ENCODE assay signal across 6 cellular contexts in genomic region chr2:10805990-10806389, GRCh38. TPM values are rescaled to one million over a fixed set of nuclear protein-coding genes. Genes with fewer than 3 reads are reported as not detected.
A peak's percentile ranks its signal among the peaks of the same experiment; 100 is the strongest.
DNase-seq lines count a peak whose midpoint lies in the region; ATAC-seq, FAIRE-seq and TF ChIP-seq lines count a peak whose summit lies in the region.
"Not testable (repeated sequence)": the region's sequence is repeated elsewhere in the genome, so short reads cannot be mapped to it uniquely, and the experiment has no call there.

No MANE protein-coding gene starts in this region.

- not testable (repeated sequence) for DNase-seq in WTC11 (ENCODE audit: low spot score); K562 (ENCODE audit: extremely low read depth in 1 of 4, low spot score in 3 of 4); central memory CD8-positive, alpha-beta T cell (ENCODE audit: low spot score in 2 of 2); HepG2 (ENCODE audit: low spot score); trophoblast cell
- DNase-seq in endodermal cell: peak; percentile 2

- H3K79me2 ChIP-seq in K562 (ENCODE audit: control insufficient read depth, insufficient read depth, low read length): peaks cover 82% of the 10 kb centered on the region
- peaks cover 83% of the 10 kb centered on the region for H3K79me2 ChIP-seq in HepG2 (ENCODE audit: insufficient read depth, low read length)
- peaks cover 13% of the 10 kb centered on the region for H3K79me2 ChIP-seq in trophoblast cell (ENCODE audit: control insufficient read depth, insufficient read depth, low read length, poor library complexity)

- not testable (repeated sequence) for H2BK120ac ChIP-seq in trophoblast cell (ENCODE audit: insufficient read depth, low read length, poor library complexity)

- H3K4ac ChIP-seq in trophoblast cell (ENCODE audit: low read depth, low read length): peak overlapping the region; percentile 98

- not testable (repeated sequence) for H3K4me2 ChIP-seq in K562 (ENCODE audit: insufficient read depth, low read length); HepG2 (ENCODE audit: low read depth, low read length); trophoblast cell (ENCODE audit: low read length)

- H3K4me1 Mint-ChIP-seq in WTC11 (peaks cover 22% of the 10 kb centered on the region), endodermal cell (peaks cover 25% of the 10 kb centered on the region)
- H3K4me1 Mint-ChIP-seq in central memory CD8-positive, alpha-beta T cell: peaks cover 35% of the 10 kb centered on the region

- H3K23ac ChIP-seq in trophoblast cell (ENCODE audit: low read length): not testable (repeated sequence)

- not testable (repeated sequence) for TF ChIP-seq RAD21 in K562 (CRISPR knock-in tag; conservative IDR thresholded peaks at IDR 0.05 in 1 of 2, IDR thresholded peaks at IDR 0.05 in 1 of 2); HepG2 (CRISPR knock-in tag; IDR thresholded peaks at IDR 0.05)

- H3K4me1 ChIP-seq in K562 (replicated peaks in 1 of 2; ENCODE audit: control insufficient read depth in 2 of 2, insufficient read depth in 2 of 2, low read length in 2 of 2): peaks cover 3 to 26% of the 10 kb centered on the region in 2 experiments; a peak in 2 of 5 replicates
- not testable (repeated sequence) for H3K4me1 ChIP-seq in endodermal cell (ENCODE audit: control insufficient read depth, insufficient read depth, low read length); trophoblast cell (ENCODE audit: control insufficient read depth in 1 of 2, insufficient read depth in 2 of 2, low read length in 2 of 2)
- H3K4me1 ChIP-seq in HepG2 (ENCODE audit: insufficient read depth, low read length): peaks cover 44% of the 10 kb centered on the region

- FAIRE-seq in K562 (lab: Jason Lieb, UNC); HepG2 (lab: Jason Lieb, UNC): not testable (repeated sequence)

- not testable (repeated sequence) for H4K12ac ChIP-seq in trophoblast cell (ENCODE audit: low read depth, low read length)

- H2AK5ac ChIP-seq in trophoblast cell (ENCODE audit: low read length): not testable (repeated sequence)

- not testable (repeated sequence) for H3K9me3 ChIP-seq in K562 (replicated peaks; ENCODE audit: control insufficient read depth, insufficient read depth, low read depth, low read length); endodermal cell (ENCODE audit: control insufficient read depth, low read length); HepG2 (ENCODE audit: low read length); trophoblast cell (ENCODE audit: insufficient read depth, low read depth, low read length)

- POLR2A ChIA-PET in WTC11 (lab: Charles Lee); K562 (lab: Yijun Ruan, JAX); HepG2 (lab: Yijun Ruan, JAX): not testable (repeated sequence)

- not testable (repeated sequence) for H3K27me3 ChIP-seq in K562 (ENCODE audit: control insufficient read depth in 2 of 2, insufficient read depth in 2 of 2, low read length in 2 of 2); endodermal cell (ENCODE audit: control insufficient read depth, insufficient read depth, low read length, poor library complexity, severe bottlenecking); HepG2 (ENCODE audit: control insufficient read depth in 1 of 2, insufficient read depth in 2 of 2, low read length in 2 of 2); trophoblast cell (ENCODE audit: insufficient read depth, low read length)

- not testable (repeated sequence) for BruUV-seq in K562 (replicated peaks; lab: Mats Ljungman, UMichigan); HepG2 (replicated peaks; lab: Mats Ljungman, UMichigan)

- H3K18ac ChIP-seq in trophoblast cell (ENCODE audit: low read length): not testable (repeated sequence)

- H3K79me1 ChIP-seq in trophoblast cell (ENCODE audit: low read length): not testable (repeated sequence)

- peaks cover 68% of the 10 kb centered on the region; the same call in 2 of the 3 replicates for H3K36me3 ChIP-seq in K562 (ENCODE audit: control insufficient read depth, insufficient read depth, low read length)
- peaks cover 69% of the 10 kb centered on the region for H3K36me3 ChIP-seq in endodermal cell (ENCODE audit: control insufficient read depth, insufficient read depth, low read length)
- peaks cover 5 to 32% of the 10 kb centered on the region in 2 experiments for H3K36me3 ChIP-seq in HepG2 (replicated peaks in 1 of 2; ENCODE audit: control insufficient read depth in 1 of 2, insufficient read depth in 2 of 2, low read length in 2 of 2)
- peaks cover 10 to 14% of the 10 kb centered on the region in 2 experiments for H3K36me3 ChIP-seq in trophoblast cell (ENCODE audit: control insufficient read depth in 1 of 2, insufficient read depth in 2 of 2, low read length in 2 of 2)

- CTCF ChIA-PET in WTC11 (lab: Charles Lee); K562 (lab: Yijun Ruan, JAX; ENCODE audit: low intra/inter-chr PET ratio); HepG2 (lab: Yijun Ruan, JAX; ENCODE audit: low intra/inter-chr PET ratio, low total read pairs): not testable (repeated sequence)

- not testable (repeated sequence) for H3K9me1 ChIP-seq in K562 (ENCODE audit: control insufficient read depth, insufficient read depth, low read length)

- not testable (repeated sequence) for TF ChIP-seq EP300 in K562 (IDR thresholded peaks at IDR 0.05; ENCODE audit: low read length); HepG2 (IDR thresholded peaks at IDR 0.05; ENCODE audit: low read depth in 2 of 2, low read length in 2 of 2); HepG2 (CRISPR knock-in tag; IDR thresholded peaks at IDR 0.05; ENCODE audit: borderline replicate concordance)

- WGBS in K562 (ENCODE audit: insufficient coverage, low coverage, missing lambda C conversion rate): 86% methylated on average over 4 of the region's 6 CpGs
- 86% methylated on average over 4 to 6 of the region's 6 CpGs for WGBS in endodermal cell (ENCODE audit: insufficient coverage in 1 of 2, insufficient read length in 1 of 2), 2 experiments
- 77% methylated on average over 6 of the region's 6 CpGs for WGBS in HepG2 (ENCODE audit: low lambda C conversion rate)
- no CpG with 5 or more reads among the region's 6 CpGs for WGBS in trophoblast cell (ENCODE audit: extremely low coverage, insufficient coverage, insufficient read length)

- intact Hi-C loops in K562 (cut with micrococcal nuclease); HepG2 (cut with micrococcal nuclease; ENCODE audit: unreplicated experiment): not testable (repeated sequence)

- H3K27ac Mint-ChIP-seq in WTC11, endodermal cell: not testable (repeated sequence)
- H3K27ac Mint-ChIP-seq in central memory CD8-positive, alpha-beta T cell (ENCODE audit: low read depth): peak overlapping the region; percentile 53

- not testable (repeated sequence) for H3K4me3 ChIP-seq in K562; endodermal cell (ENCODE audit: low read length); HepG2 (replicated peaks in 1 of 3; ENCODE audit: insufficient read depth in 1 of 3, low read depth in 2 of 3, low read length in 3 of 3); trophoblast cell (ENCODE audit: low read depth, low read length)

- not testable (repeated sequence) for H3K27ac ChIP-seq in K562 (ENCODE audit: extremely low read depth, low read depth, low read length); endodermal cell (ENCODE audit: low read depth, low read length); HepG2 (ENCODE audit: extremely low read length, insufficient read depth, low read length); trophoblast cell (ENCODE audit: low read depth, low read length)

- H4K8ac ChIP-seq in trophoblast cell (ENCODE audit: low read depth, low read length): not testable (repeated sequence)

- H3K9ac ChIP-seq in K562 (ENCODE audit: insufficient read depth in 1 of 2, low read depth in 2 of 2, low read length in 2 of 2); endodermal cell (ENCODE audit: extremely low read depth, low read length, poor library complexity, severe bottlenecking); HepG2 (ENCODE audit: insufficient read depth, low read depth, low read length); trophoblast cell (ENCODE audit: low read length): not testable (repeated sequence)

- peaks cover 45% of the 10 kb centered on the region for H3K36me3 Mint-ChIP-seq in WTC11
- H3K36me3 Mint-ChIP-seq in central memory CD8-positive, alpha-beta T cell (ENCODE audit: insufficient read depth): peaks cover 15% of the 10 kb centered on the region
- peaks cover 54% of the 10 kb centered on the region for H3K36me3 Mint-ChIP-seq in endodermal cell (ENCODE audit: low read depth)

- not testable (repeated sequence) for H2BK12ac ChIP-seq in trophoblast cell (ENCODE audit: low read length)

- H3K27me3 Mint-ChIP-seq in WTC11 (ENCODE audit: low read depth); central memory CD8-positive, alpha-beta T cell; endodermal cell (ENCODE audit: insufficient read depth): not testable (repeated sequence)

- not testable (repeated sequence) for TF ChIP-seq CTCF in WTC11 (IDR thresholded peaks at IDR 0.05); K562 (IDR thresholded peaks at IDR 0.05 in 2 of 3, conservative IDR thresholded peaks at IDR 0.05 in 1 of 3; ENCODE audit: insufficient read depth in 2 of 3, low read depth in 1 of 3, low read length in 3 of 3); endodermal cell (conservative IDR thresholded peaks at IDR 0.05); HepG2 (CRISPR knock-in tag; IDR thresholded peaks at IDR 0.05)

- H2AFZ ChIP-seq in K562 (ENCODE audit: low read depth, low read length); HepG2 (ENCODE audit: low read length); trophoblast cell (ENCODE audit: insufficient read depth, low read length, poor library complexity): not testable (repeated sequence)

- in situ Hi-C loops in K562 (cut with MboI); HepG2 (cut with HindIII; ENCODE audit: extremely low pct_ligation_motif_present, low pct_unique_long_range_greater_than_20kb): not testable (repeated sequence)

- H4K91ac ChIP-seq in trophoblast cell (ENCODE audit: low read depth, low read length): not testable (repeated sequence)

- not testable (repeated sequence) for H3K4me3 Mint-ChIP-seq in WTC11; central memory CD8-positive, alpha-beta T cell; endodermal cell

- not testable (repeated sequence) for H2BK5ac ChIP-seq in trophoblast cell (ENCODE audit: low read depth, low read length, poor library complexity)

- peaks cover 46% of the 10 kb centered on the region for H4K20me1 ChIP-seq in K562 (replicated peaks; ENCODE audit: control insufficient read depth, insufficient read depth, low read length)
- peaks cover 61% of the 10 kb centered on the region for H4K20me1 ChIP-seq in HepG2 (ENCODE audit: insufficient read depth, low read length)

- H3K14ac ChIP-seq in trophoblast cell (ENCODE audit: low read length): not testable (repeated sequence)

- not testable (repeated sequence) for ATAC-seq in WTC11; K562; central memory CD8-positive, alpha-beta T cell (replicated peaks; ENCODE audit: extremely low read depth, poor library complexity, severe bottlenecking); HepG2

- TF ChIP-seq POLR2A in K562 (conservative IDR thresholded peaks at IDR 0.05); HepG2 (IDR thresholded peaks at IDR 0.05; ENCODE audit: insufficient read depth in 1 of 2, low read depth in 2 of 2, low read length in 2 of 2): not testable (repeated sequence)

- not testable (repeated sequence) for H3K9me3 Mint-ChIP-seq in WTC11; central memory CD8-positive, alpha-beta T cell; endodermal cell

RNA-seq across cellular contexts. Expression of gene PDIA6, which starts 6.6 kb away (rescaled TPM):
- total RNA-seq in WTC11 (2021): 331 to 344 TPM (median 340 TPM) in 3 replicates
- total RNA-seq in K562 (2011; cell fraction: chromatin; rRNA removed; ENCODE audit: low replicate concordance): 169 and 243 TPM in 2 replicates
- 249 and 253 TPM in 2 replicates for total RNA-seq in K562 (2011; cell fraction: nucleolus; rRNA removed)
- 314 and 381 TPM in 2 replicates for total RNA-seq in K562 (2011; cell fraction: nucleoplasm; rRNA removed)
- total RNA-seq in K562 (2014; rRNA removed): 171 and 185 TPM in 2 replicates
- 226 and 229 TPM in 2 replicates for total RNA-seq in K562 (2014; rRNA removed; fragmentation: Illumina TruSeq; extraction: Trizol)
- 226 and 233 TPM in 2 replicates for total RNA-seq in K562 (2015; rRNA removed; fragmentation: Illumina TruSeq; extraction: Trizol)
- 196 and 198 TPM in 2 replicates for total RNA-seq in K562 (2021)
- polyA plus RNA-seq in K562 (2011; rRNA removed): 184 and 234 TPM in 2 replicates
- polyA plus RNA-seq in K562 (2011; cell fraction: cytosol; rRNA removed): 78.8 and 175 TPM in 2 replicates
- 44.2 and 80.3 TPM in 2 replicates for polyA plus RNA-seq in K562 (2011; cell fraction: nucleus; rRNA removed)
- 231 and 241 TPM in 2 replicates for polyA plus RNA-seq in K562 (2012)
- 218 and 268 TPM in 2 replicates for polyA plus RNA-seq in K562 (2014; fragmentation: Illumina TruSeq; extraction: Trizol)
- polyA plus RNA-seq in K562 (2014; fragmentation: Nextera tagmentation; extraction: Ambion mirVana): 100 to 1,000 TPM; 166 to 257 TPM
- 189 and 200 TPM in 2 replicates for polyA plus RNA-seq in K562 (2014; rRNA removed)
- 211 and 234 TPM in 2 replicates for polyA minus RNA-seq in K562 (2011; rRNA and poly(A)+ RNA removed)
- polyA minus RNA-seq in K562 (2011; cell fraction: cytosol; rRNA and poly(A)+ RNA removed): 74.0 and 79.4 TPM in 2 replicates
- polyA minus RNA-seq in K562 (2011; cell fraction: nucleus; rRNA and poly(A)+ RNA removed): 19.8 and 37.5 TPM in 2 replicates
- 100 to 1,000 TPM; 402 to 408 TPM for total RNA-seq in endodermal cell
- 325 TPM for polyA plus RNA-seq in endodermal cell (2013, experiment 1 of 2)
- polyA plus RNA-seq in endodermal cell (2013, experiment 2 of 2): 329 TPM
- total RNA-seq in HepG2 (2016; rRNA removed; fragmentation: Illumina TruSeq; extraction: Trizol): 318 and 642 TPM in 2 replicates
- 56.1 and 61.3 TPM in 2 replicates for total RNA-seq in HepG2 (2016; cell fraction: cytosol; rRNA removed; fragmentation: Illumina TruSeq; extraction: Trizol; ENCODE audit: low read depth)
- total RNA-seq in HepG2 (2016; cell fraction: insoluble cytoplasmic fraction; rRNA removed; fragmentation: Illumina TruSeq; extraction: Trizol): 300 and 675 TPM in 2 replicates
- 124 and 135 TPM in 2 replicates for total RNA-seq in HepG2 (2016; cell fraction: membrane; rRNA removed; fragmentation: Illumina TruSeq; extraction: Trizol)
- total RNA-seq in HepG2 (2016; cell fraction: nucleus; rRNA removed; fragmentation: Illumina TruSeq; extraction: Trizol): 502 and 568 TPM in 2 replicates
- polyA plus RNA-seq in HepG2 (2011; rRNA removed): 418 and 586 TPM in 2 replicates
- 484 and 553 TPM in 2 replicates for polyA plus RNA-seq in HepG2 (2011; cell fraction: cytosol; rRNA removed)
- polyA plus RNA-seq in HepG2 (2011; cell fraction: nucleus; rRNA removed): 135 and 158 TPM in 2 replicates
- polyA plus RNA-seq in HepG2 (2012): 484 and 600 TPM in 2 replicates
- 61.3 and 65.3 TPM in 2 replicates for polyA plus RNA-seq in HepG2 (2016; cell fraction: cytosol; fragmentation: Illumina TruSeq; extraction: Trizol; ENCODE audit: low read depth)
- 289 and 301 TPM in 2 replicates for polyA plus RNA-seq in HepG2 (2016; cell fraction: insoluble cytoplasmic fraction; fragmentation: Illumina TruSeq; extraction: Trizol; ENCODE audit: low read depth)
- 102 and 106 TPM in 2 replicates for polyA plus RNA-seq in HepG2 (2016; cell fraction: membrane; fragmentation: Illumina TruSeq; extraction: Trizol; ENCODE audit: low read depth)
- polyA plus RNA-seq in HepG2 (2016; cell fraction: nucleus; fragmentation: Illumina TruSeq; extraction: Trizol; ENCODE audit: insufficient read depth, low read depth): 690 and 757 TPM in 2 replicates
- polyA minus RNA-seq in HepG2 (2011; rRNA and poly(A)+ RNA removed; ENCODE audit: low replicate concordance): 87.6 and 158 TPM in 2 replicates
- polyA minus RNA-seq in HepG2 (2011; cell fraction: cytosol; rRNA and poly(A)+ RNA removed): 230 and 245 TPM in 2 replicates
- polyA minus RNA-seq in HepG2 (2011; cell fraction: nucleus; rRNA and poly(A)+ RNA removed): 115 and 127 TPM in 2 replicates
- 459 and 461 TPM in 2 replicates for polyA plus RNA-seq in trophoblast cell (2013)
